Comparison of ENCODE assay signal across 13 cellular contexts in the genomic region with DNA sequence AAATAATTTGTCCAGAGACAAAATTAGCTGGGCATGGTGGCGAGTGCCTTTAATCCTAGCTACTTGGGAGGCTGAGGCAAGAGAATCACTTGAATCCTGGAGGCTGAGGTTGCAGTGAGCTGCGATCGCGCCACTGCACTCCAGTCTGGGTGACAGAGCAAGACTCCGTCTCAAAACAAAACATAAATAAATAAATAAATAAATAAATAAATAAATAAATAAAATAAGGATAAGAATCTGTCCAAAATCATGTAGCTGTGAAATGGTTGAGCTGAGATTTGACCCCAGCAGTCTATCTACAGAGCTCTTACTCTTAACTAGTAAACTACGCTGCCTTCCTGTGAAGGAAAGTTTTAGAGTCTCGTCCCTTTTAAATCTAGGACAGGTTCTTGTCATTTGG. TPM values are rescaled to one million over a fixed set of nuclear protein-coding genes. Genes with fewer than 3 reads are reported as not detected.
"Had no signal": no experiment of that assay in that cellular context is flagged by ENCODE, and none has a peak within 500 bp of the region (broad histone marks: within the 10 kb centered on the region; RNA-seq: fewer than 3 reads in every experiment).

No MANE protein-coding gene starts in this region.

RNA-seq across cellular contexts. Expression of a gene that starts 27.9 kb away (rescaled TPM):
- total RNA-seq: activated B cell treated with CpG ODN at 0.5 μM for 24 hours; activated CD4-positive, alpha-beta memory T cell treated with anti-CD3 and anti-CD28 coated beads for 36 hours; activated CD4-positive, alpha-beta memory T cell treated with anti-CD3 and anti-CD28 coated beads, Interleukin-2, amount 10 ng/mL, durations not matched to agents 7 days and 5 days; activated CD4-positive, alpha-beta T cell treated with anti-CD3 and anti-CD28 coated beads for 36 hours; activated CD4-positive, alpha-beta T cell treated with anti-CD3 and anti-CD28 coated beads, Interleukin-2, amount 10 ng/mL, durations not matched to agents 24 days and 14 days; activated CD4-positive, alpha-beta T cell treated with anti-CD3 and anti-CD28 coated beads, Interleukin-2, amount 10 ng/mL, durations not matched to agents 7 days and 5 days; activated CD8-positive, alpha-beta memory T cell treated with anti-CD3 and anti-CD28 coated beads for 36 hours; activated CD8-positive, alpha-beta memory T cell treated with anti-CD3 and anti-CD28 coated beads, Interleukin-2, amount 10 ng/mL, durations not matched to agents 7 days and 5 days; activated CD8-positive, alpha-beta T cell treated with anti-CD3 and anti-CD28 coated beads for 36 hours; activated CD8-positive, alpha-beta T cell treated with anti-CD3 and anti-CD28 coated beads, Interleukin-2, amount 10 ng/mL, durations not matched to agents 7 days and 5 days; T-helper 1 cell treated with Interleukin-12 subunit alpha and Interleukin-12 subunit beta and Interleukin-4 antibody, amounts not matched to agents 30 ng/mL and 1 ng/mL, for 36 hours; T-helper 17 cell; T-helper 2 cell treated with Interferon-gamma antibody and Interleukin-4, amounts not matched to agents 100 ng/mL and 5 ng/mL, for 36 hours had no signal
